ENCODE assay signal across 16 cellular contexts in the genomic region with DNA sequence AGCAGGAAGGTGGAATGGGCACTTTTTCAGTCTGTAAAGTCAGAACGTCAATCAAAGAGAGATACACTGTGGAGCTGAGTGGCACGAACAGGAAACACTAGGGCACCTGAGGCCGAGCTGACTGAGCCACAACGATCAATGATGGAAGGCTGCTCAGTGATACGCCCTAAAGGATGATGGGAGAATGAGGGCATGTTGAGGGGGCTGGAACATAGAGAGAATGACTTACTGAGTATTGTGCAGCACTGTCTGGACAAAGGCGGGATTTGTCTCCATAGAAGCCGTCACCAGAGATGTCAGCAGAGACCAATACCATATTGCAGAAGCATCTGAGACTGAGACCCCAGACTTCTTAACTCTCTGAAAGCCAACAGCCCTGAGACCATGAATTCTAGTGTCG. TPM values are rescaled to one million over a fixed set of nuclear protein-coding genes. Genes with fewer than 3 reads are reported as not detected.
DNase-seq lines count a peak whose midpoint lies in the region; TF ChIP-seq lines count a peak whose summit lies in the region.
"Had no signal": no experiment of that assay in that cellular context is flagged by ENCODE, and none has a peak within 500 bp of the region (broad histone marks: within the 10 kb centered on the region; RNA-seq: fewer than 3 reads in every experiment).

No MANE protein-coding gene starts in this region.

- H3K27me3 Mint-ChIP-seq in activated naive CD4-positive, alpha-beta T cell treated with anti-CD3 and anti-CD28 coated beads for 36 hours (ENCODE audit: low read depth) = no peaks in the 10 kb centered on the region
- no peaks in the 10 kb centered on the region for H3K27me3 Mint-ChIP-seq in activated T-helper 1 cell treated with anti-CD3 and anti-CD28 coated beads, Interleukin-12 subunit alpha, Interleukin-12 subunit beta, Interleukin-2, Interleukin-4 antibody, amounts not matched to agents 30 ng/mL and 10 ng/mL and 1 ng/mL, durations not matched to agents 14 hours and 24 hours and 36 hours (ENCODE audit: insufficient read depth)

- no peak for DNase-seq in activated naive CD4-positive, alpha-beta T cell treated with anti-CD3 and anti-CD28 coated beads for 36 hours
- no peak for DNase-seq in activated naive CD4-positive, alpha-beta T cell treated with Interleukin-2 at 50 U/mL for 16 hours
- DNase-seq in activated T-helper 1 cell treated with anti-CD3 and anti-CD28 coated beads, Interleukin-12 subunit alpha, Interleukin-12 subunit beta, Interleukin-2, Interleukin-4 antibody, amounts not matched to agents 30 ng/mL and 10 ng/mL and 1 ng/mL, durations not matched to agents 14 hours and 24 hours and 36 hours (ENCODE audit: low spot score) = no peak
- no peak for DNase-seq in esophagus squamous epithelium (lab: John Stamatoyannopoulos, UW)
- DNase-seq in NOMO-1 treated with DMSO at 0.1 percent for 48 hours (lab: John Stamatoyannopoulos, UW; ENCODE audit: unreplicated experiment) = no peak
- DNase-seq in activated effector memory CD4-positive, alpha-beta T cell treated with anti-CD3 and anti-CD28 coated beads, Interleukin-2, amount 50 U/mL, for 16 hours = no peak
- DNase-seq in suprapubic skin (ENCODE audit: low spot score in 2 of 2) = no peak
- no peak for DNase-seq in colonic mucosa
- DNase-seq: activated CD4-positive, CD25-positive, alpha-beta regulatory T cell; cerebellar nuclear complex; MG63; NCI-H1930; NCI-H510A; Right ventricle myocardium superior; stimulated activated naive CD4-positive, alpha-beta T cell treated with Interleukin-2 at 50 U/mL for 16 hours had no signal

- H3K36me3 Mint-ChIP-seq in activated naive CD4-positive, alpha-beta T cell treated with anti-CD3 and anti-CD28 coated beads for 36 hours (ENCODE audit: low read depth) = peaks cover 29% of the 10 kb centered on the region
- H3K36me3 Mint-ChIP-seq in activated T-helper 1 cell treated with anti-CD3 and anti-CD28 coated beads, Interleukin-12 subunit alpha, Interleukin-12 subunit beta, Interleukin-2, Interleukin-4 antibody, amounts not matched to agents 30 ng/mL and 10 ng/mL and 1 ng/mL, durations not matched to agents 14 hours and 24 hours and 36 hours (ENCODE audit: low read depth) = peaks cover 44% of the 10 kb centered on the region

- H3K9me3 ChIP-seq in esophagus squamous epithelium (no peaks in the 10 kb centered on the region), suprapubic skin (no peaks in the 10 kb centered on the region), colonic mucosa (no peaks in the 10 kb centered on the region)
- H3K9me3 ChIP-seq: MG63, right atrium auricular region had no signal

- intact Hi-C loops in activated naive CD4-positive, alpha-beta T cell treated with anti-CD3 and anti-CD28 coated beads for 36 hours (cut with micrococcal nuclease) = no loop called here
- intact Hi-C loops in activated T-helper 1 cell treated with anti-CD3 and anti-CD28 coated beads, Interleukin-12 subunit alpha, Interleukin-12 subunit beta, Interleukin-2, Interleukin-4 antibody, amounts not matched to agents 30 ng/mL and 10 ng/mL and 1 ng/mL, durations not matched to agents 14 hours and 24 hours and 36 hours (cut with micrococcal nuclease) = no loop called here
- intact Hi-C loops in esophagus squamous epithelium (cut with DNase I) (no loop called here), colonic mucosa (cut with DNase I) (no loop called here)

- TF ChIP-seq EP300 in suprapubic skin (IDR thresholded peaks at IDR 0.05) = no peak

- H3K27me3 ChIP-seq in esophagus squamous epithelium = no peaks in the 10 kb centered on the region
- no peaks in the 10 kb centered on the region for H3K27me3 ChIP-seq in suprapubic skin
- H3K27me3 ChIP-seq in colonic mucosa = no peaks in the 10 kb centered on the region
- H3K27me3 ChIP-seq: MG63, right atrium auricular region had no signal

- H3K4me3 ChIP-seq in esophagus squamous epithelium (no peak overlapping the region), suprapubic skin (no peak overlapping the region), colonic mucosa (no peak overlapping the region)
- H3K4me3 ChIP-seq: MG63, right atrium auricular region had no signal

- CTCF ChIA-PET in activated naive CD4-positive, alpha-beta T cell treated with anti-CD3 and anti-CD28 coated beads for 36 hours (lab: Charles Lee) = no interaction called here

- 83 to 88% methylated on average over 8 of the region's 8 CpGs for WGBS in esophagus squamous epithelium, 2 donors
- WGBS in suprapubic skin = 88% methylated on average over 8 of the region's 8 CpGs

- peaks cover 15% of the 10 kb centered on the region for H3K4me1 Mint-ChIP-seq in activated naive CD4-positive, alpha-beta T cell treated with anti-CD3 and anti-CD28 coated beads for 36 hours (ENCODE audit: low read depth)
- H3K4me1 Mint-ChIP-seq in activated T-helper 1 cell treated with anti-CD3 and anti-CD28 coated beads, Interleukin-12 subunit alpha, Interleukin-12 subunit beta, Interleukin-2, Interleukin-4 antibody, amounts not matched to agents 30 ng/mL and 10 ng/mL and 1 ng/mL, durations not matched to agents 14 hours and 24 hours and 36 hours (ENCODE audit: low read depth) = peaks cover 30% of the 10 kb centered on the region

- no peak overlapping the region for H3K4me3 Mint-ChIP-seq in activated naive CD4-positive, alpha-beta T cell treated with anti-CD3 and anti-CD28 coated beads for 36 hours
- H3K4me3 Mint-ChIP-seq in activated T-helper 1 cell treated with anti-CD3 and anti-CD28 coated beads, Interleukin-12 subunit alpha, Interleukin-12 subunit beta, Interleukin-2, Interleukin-4 antibody, amounts not matched to agents 30 ng/mL and 10 ng/mL and 1 ng/mL, durations not matched to agents 14 hours and 24 hours and 36 hours = no peak overlapping the region

- peak overlapping the region in 3 of 4 donors; percentile 16 to 81 (median 35) for H3K27ac ChIP-seq in esophagus squamous epithelium
- H3K27ac ChIP-seq in suprapubic skin = no peak overlapping the region
- H3K27ac ChIP-seq in colonic mucosa = no peak overlapping the region
- H3K27ac ChIP-seq: right atrium auricular region had no signal

- TF ChIP-seq CTCF in esophagus squamous epithelium (IDR thresholded peaks at IDR 0.05) = no peak
- no peak for TF ChIP-seq CTCF in suprapubic skin (IDR thresholded peaks at IDR 0.05)
- no peak for TF ChIP-seq CTCF in colonic mucosa (IDR thresholded peaks at IDR 0.05)

- peaks cover 3 to 99% (median 22%) of the 10 kb centered on the region in 3 donors for H3K36me3 ChIP-seq in esophagus squamous epithelium
- peaks cover 91% of the 10 kb centered on the region for H3K36me3 ChIP-seq in suprapubic skin
- peaks cover 21% of the 10 kb centered on the region for H3K36me3 ChIP-seq in colonic mucosa

- no peak for TF ChIP-seq POLR2A in esophagus squamous epithelium (IDR thresholded peaks at IDR 0.05)
- no peak for TF ChIP-seq POLR2A in suprapubic skin (IDR thresholded peaks at IDR 0.05)

- H3K9me3 Mint-ChIP-seq in activated naive CD4-positive, alpha-beta T cell treated with anti-CD3 and anti-CD28 coated beads for 36 hours = no peaks in the 10 kb centered on the region
- H3K9me3 Mint-ChIP-seq in activated T-helper 1 cell treated with anti-CD3 and anti-CD28 coated beads, Interleukin-12 subunit alpha, Interleukin-12 subunit beta, Interleukin-2, Interleukin-4 antibody, amounts not matched to agents 30 ng/mL and 10 ng/mL and 1 ng/mL, durations not matched to agents 14 hours and 24 hours and 36 hours = no peaks in the 10 kb centered on the region

- no peak overlapping the region for H3K9ac ChIP-seq in colonic mucosa (ENCODE audit: low read depth in 2 of 2, low read length in 2 of 2)

- H3K4me1 ChIP-seq in esophagus squamous epithelium = peaks cover 0 to 20% (median 0%) of the 10 kb centered on the region in 3 donors
- no peaks in the 10 kb centered on the region for H3K4me1 ChIP-seq in suprapubic skin
- H3K4me1 ChIP-seq in colonic mucosa = no peaks in the 10 kb centered on the region
- H3K4me1 ChIP-seq: right atrium auricular region had no signal

- H3K27ac Mint-ChIP-seq in activated naive CD4-positive, alpha-beta T cell treated with anti-CD3 and anti-CD28 coated beads for 36 hours = peak overlapping the region; percentile 71
- peak overlapping the region; percentile 28 for H3K27ac Mint-ChIP-seq in activated T-helper 1 cell treated with anti-CD3 and anti-CD28 coated beads, Interleukin-12 subunit alpha, Interleukin-12 subunit beta, Interleukin-2, Interleukin-4 antibody, amounts not matched to agents 30 ng/mL and 10 ng/mL and 1 ng/mL, durations not matched to agents 14 hours and 24 hours and 36 hours

RNA-seq across cellular contexts. Expression of gene ZZEF1, which starts 33.4 kb away (rescaled TPM):
- total RNA-seq in activated naive CD4-positive, alpha-beta T cell treated with anti-CD3 and anti-CD28 coated beads for 36 hours = 10 to 100 TPM; 35.4 to 37.2 TPM
- 43.8 and 45.2 TPM in 2 replicates for total RNA-seq in activated T-helper 1 cell treated with anti-CD3 and anti-CD28 coated beads, Interleukin-12 subunit alpha, Interleukin-12 subunit beta, Interleukin-2, Interleukin-4 antibody, amounts not matched to agents 30 ng/mL and 10 ng/mL and 1 ng/mL, durations not matched to agents 14 hours and 24 hours and 36 hours
- total RNA-seq in esophagus squamous epithelium (10 to 100 TPM; 24.8 to 72.9 (median 36.4) TPM), suprapubic skin (100 to 1,000 TPM in 1 of 4 donors, 10 to 100 TPM in 3; 47.5 to 171 (median 81.0) TPM), colonic mucosa (10 to 100 TPM; 89.8 to 96.1 TPM)

RNA-seq across cellular contexts. Expression of gene CYB5D2, which starts 33.6 kb away (rescaled TPM):
- total RNA-seq in activated naive CD4-positive, alpha-beta T cell treated with anti-CD3 and anti-CD28 coated beads for 36 hours = 1 to 10 TPM; 7.2 to 8.1 TPM
- 6.9 and 9.4 TPM in 2 replicates for total RNA-seq in activated T-helper 1 cell treated with anti-CD3 and anti-CD28 coated beads, Interleukin-12 subunit alpha, Interleukin-12 subunit beta, Interleukin-2, Interleukin-4 antibody, amounts not matched to agents 30 ng/mL and 10 ng/mL and 1 ng/mL, durations not matched to agents 14 hours and 24 hours and 36 hours
- total RNA-seq in esophagus squamous epithelium = 10 to 100 TPM; 15.4 to 21.0 (median 18.3) TPM
- 10 to 100 TPM; 17.7 to 41.3 (median 28.3) TPM for total RNA-seq in suprapubic skin
- 10 to 100 TPM in 1 of 2 donors, 1 to 10 TPM in 1; 7.8 to 12.2 TPM for total RNA-seq in colonic mucosa

Comparison
In these comparisons a context has a peak if more than half of its experiments do, and no peak if none do; other contexts are left out.
1. H3K27ac ChIP-seq: peak in esophagus squamous epithelium (3 of 4); none in suprapubic skin (single experiment) and colonic mucosa (single experiment).